8 cellular contexts compared by ENCODE assay signal in genomic region chr3:71208273-71209095, GRCh38.
A peak's percentile ranks its signal among the peaks of the same experiment; 100 is the strongest.
DNase-seq lines count a peak whose midpoint lies in the region; ATAC-seq and FAIRE-seq lines count a peak whose summit lies in the region.

No MANE protein-coding gene starts in this region.

- ATAC-seq in stimulated activated naive CD8-positive, alpha-beta T cell treated with anti-CD3 and anti-CD28 coated beads, Interleukin-15, Interleukin-2, amounts not matched to agents 100 U/mL and 50 U/mL, for 24 hours, result no peak
- ATAC-seq in GM18909 (IDR thresholded peaks at IDR 0.05; ENCODE audit: poor library complexity, unreplicated experiment), result no peak
- ATAC-seq in GM18517 (IDR thresholded peaks at IDR 0.05; ENCODE audit: unreplicated experiment), result no peak
- ATAC-seq in HG03045 (IDR thresholded peaks at IDR 0.05; ENCODE audit: unreplicated experiment), result no peak

- H3K9me3 ChIP-seq in SJCRH30 (replicated peaks), result no peaks in the 10 kb centered on the region

- H3K27ac Mint-ChIP-seq in stimulated activated naive CD8-positive, alpha-beta T cell treated with anti-CD3 and anti-CD28 coated beads, Interleukin-15, Interleukin-2, amounts not matched to agents 100 ng/mL and 50 ng/mL, for 24 hours, result peak overlapping the region; percentile 93

- peak overlapping the region; percentile 1 for H3K4me3 Mint-ChIP-seq in stimulated activated naive CD8-positive, alpha-beta T cell treated with anti-CD3 and anti-CD28 coated beads, Interleukin-15, Interleukin-2, amounts not matched to agents 100 ng/mL and 50 ng/mL, for 24 hours

- peaks cover 15% of the 10 kb centered on the region for H3K4me1 ChIP-seq in SJCRH30

- H3K27me3 Mint-ChIP-seq in stimulated activated naive CD8-positive, alpha-beta T cell treated with anti-CD3 and anti-CD28 coated beads, Interleukin-15, Interleukin-2, amounts not matched to agents 100 ng/mL and 50 ng/mL, for 24 hours, result no peaks in the 10 kb centered on the region

- H3K4me1 Mint-ChIP-seq in stimulated activated naive CD8-positive, alpha-beta T cell treated with anti-CD3 and anti-CD28 coated beads, Interleukin-15, Interleukin-2, amounts not matched to agents 100 ng/mL and 50 ng/mL, for 24 hours (ENCODE audit: low read depth), result peaks cover 93% of the 10 kb centered on the region

- peak; percentile 65 for FAIRE-seq in islet of Langerhans (lab: Jason Lieb, UNC)

- peak overlapping the region; percentile 56 for H3K27ac ChIP-seq in SJCRH30

- H3K4me3 ChIP-seq in SJCRH30, result no peak overlapping the region

- H3K36me3 Mint-ChIP-seq in stimulated activated naive CD8-positive, alpha-beta T cell treated with anti-CD3 and anti-CD28 coated beads, Interleukin-15, Interleukin-2, amounts not matched to agents 100 ng/mL and 50 ng/mL, for 24 hours (ENCODE audit: low read depth), result peaks cover 29% of the 10 kb centered on the region

- DNase-seq in stimulated activated naive CD8-positive, alpha-beta T cell treated with anti-CD3 and anti-CD28 coated beads, Interleukin-15, Interleukin-2, amounts not matched to agents 100 U/mL and 50 U/mL, for 24 hours, result no peak
- peak; percentile 38 to 67 for DNase-seq in SJCRH30
- no peak for DNase-seq in EL

- no peaks in the 10 kb centered on the region for H3K36me3 ChIP-seq in SJCRH30

- no peaks in the 10 kb centered on the region for H3K27me3 ChIP-seq in SJCRH30

- H3K9me3 Mint-ChIP-seq in stimulated activated naive CD8-positive, alpha-beta T cell treated with anti-CD3 and anti-CD28 coated beads, Interleukin-15, Interleukin-2, amounts not matched to agents 100 ng/mL and 50 ng/mL, for 24 hours, result peaks cover 8% of the 10 kb centered on the region

Comparison
In these comparisons a context has a peak if more than half of its experiments do, and no peak if none do; other contexts are left out.
1. DNase-seq: peak in SJCRH30 (2 of 2); none in stimulated activated naive CD8-positive, alpha-beta T cell treated with anti-CD3 and anti-CD28 coated beads, Interleukin-15, Interleukin-2, amounts not matched to agents 100 U/mL and 50 U/mL, for 24 hours (single experiment) and EL (single experiment).